Comparison of ENCODE assay signal across 12 cellular contexts in the genomic region with DNA sequence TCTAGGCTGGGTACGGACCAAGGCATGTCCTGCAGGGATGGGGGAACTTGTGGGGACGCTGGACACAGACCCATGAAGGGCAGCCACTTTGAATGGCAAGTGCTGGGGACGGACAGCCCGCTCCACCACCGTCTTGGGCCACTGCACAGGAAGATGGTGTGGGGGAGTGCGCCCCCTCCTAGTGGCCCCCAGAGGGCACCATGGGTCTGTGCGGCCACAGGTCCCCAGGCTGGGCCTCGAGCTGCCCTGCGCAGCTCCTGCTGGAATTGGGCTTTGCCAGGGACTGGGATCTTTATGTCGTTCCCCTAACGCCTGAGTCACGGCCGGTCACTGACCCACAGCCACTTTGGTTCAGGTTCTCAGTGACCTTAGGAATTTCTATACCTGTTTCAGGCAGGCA. TPM values are rescaled to one million over a fixed set of nuclear protein-coding genes. Genes with fewer than 3 reads are reported as not detected.
DNase-seq lines count a peak whose midpoint lies in the region; ATAC-seq and TF ChIP-seq lines count a peak whose summit lies in the region.
"Had no signal": no experiment of that assay in that cellular context is flagged by ENCODE, and none has a peak within 500 bp of the region (broad histone marks: within the 10 kb centered on the region; RNA-seq: fewer than 3 reads in every experiment).

No MANE protein-coding gene starts in this region.

- no peak overlapping the region for H2AFZ ChIP-seq in SK-N-SH (ENCODE audit: low read depth)
- H2AFZ ChIP-seq in neuronal stem cell (ENCODE audit: low read length), result no peak overlapping the region

- peak; percentile 44 to 45 for ATAC-seq in activated T-cell treated with anti-CD3 and anti-CD28 coated beads, Interleukin-2, amount 50 U/mL, for 72 hours (replicated peaks in 1 of 2)
- ATAC-seq in heart right ventricle, result peak in 5 of 8 donors; percentile 13 to 67 (median 29)
- ATAC-seq: T-cell had no signal

- H4K8ac ChIP-seq in neuronal stem cell (ENCODE audit: low read depth, low read length), result no peak overlapping the region

- no peak overlapping the region for H3K4me3 ChIP-seq in SK-N-SH (ENCODE audit: low read depth in 2 of 2, low read length in 1 of 2)
- H3K4me3 ChIP-seq in heart right ventricle, result no peak overlapping the region
- H3K4me3 ChIP-seq in tibial artery, result no peak overlapping the region
- H3K4me3 ChIP-seq in neuronal stem cell (ENCODE audit: low read length in 2 of 2), result no peak overlapping the region
- H3K4me3 ChIP-seq: lung had no signal

- H3K27me3 ChIP-seq in SK-N-SH (ENCODE audit: insufficient read depth) (no peaks in the 10 kb centered on the region), heart right ventricle (no peaks in the 10 kb centered on the region), tibial artery (no peaks in the 10 kb centered on the region), neuronal stem cell (ENCODE audit: control insufficient read depth in 3 of 3, insufficient read depth in 3 of 3, low read depth in 1 of 3, low read length in 3 of 3) (no peaks in the 10 kb centered on the region)

- H3K9me3 ChIP-seq in SK-N-SH, result no peaks in the 10 kb centered on the region
- H3K9me3 ChIP-seq in heart right ventricle, result no peaks in the 10 kb centered on the region
- no peaks in the 10 kb centered on the region for H3K9me3 ChIP-seq in tibial artery
- H3K9me3 ChIP-seq in neuronal stem cell (replicated peaks in 1 of 2; ENCODE audit: control insufficient read depth in 2 of 2, insufficient read depth in 1 of 2, low read depth in 1 of 2, low read length in 2 of 2), result no peaks in the 10 kb centered on the region

- H3K79me1 ChIP-seq in neuronal stem cell (ENCODE audit: low read depth, low read length), result no peaks in the 10 kb centered on the region

- H3F3A ChIP-seq in SK-N-SH (replicated peaks; ENCODE audit: insufficient read depth), result no peaks in the 10 kb centered on the region

- H3K4me1 ChIP-seq in SK-N-SH (ENCODE audit: control insufficient read depth in 1 of 2, insufficient read depth in 2 of 2, low read depth in 1 of 2, low read length in 1 of 2) (peaks cover 0 to 28% of the 10 kb centered on the region in 2 experiments; a peak in 3 of 4 replicates), heart right ventricle (peaks cover 0 to 10% (median 0%) of the 10 kb centered on the region in 9 donors), tibial artery (peaks cover 0 to 10% (median 7%) of the 10 kb centered on the region in 4 donors), neuronal stem cell (ENCODE audit: control insufficient read depth in 2 of 2, insufficient read depth in 1 of 2, low read depth in 1 of 2, low read length in 2 of 2) (peaks cover 0 to 22% of the 10 kb centered on the region in 2 donors)

- no peak overlapping the region for H3K14ac ChIP-seq in neuronal stem cell (ENCODE audit: low read length)

- POLR2A ChIA-PET in SK-N-SH (lab: Yijun Ruan, JAX), result interaction anchor here (1.6 to 2.5 kb wide), 2 partner anchors 11 to 208 kb away, joined by 6 to 13 read pairs; partner anchors contain the start of gene ABTB2

- no peaks in the 10 kb centered on the region for H3K4me1 Mint-ChIP-seq in activated T-cell treated with anti-CD3 and anti-CD28 coated beads, Interleukin-2, amount 50 U/mL, for 72 hours (ENCODE audit: low read depth)
- peaks cover 5% of the 10 kb centered on the region for H3K4me1 Mint-ChIP-seq in activated T-cell treated with anti-CD3 and anti-CD28 coated beads, Interleukin-2, amount 50 U/mL, for 24 hours (ENCODE audit: low read depth)

- peaks cover 3 to 15% of the 10 kb centered on the region in 2 donors for H3K36me3 Mint-ChIP-seq in activated T-cell treated with anti-CD3 and anti-CD28 coated beads, Interleukin-2, amount 50 U/mL, for 72 hours (ENCODE audit: insufficient read depth in 2 of 2)
- peaks cover 95% of the 10 kb centered on the region for H3K36me3 Mint-ChIP-seq in activated T-cell treated with anti-CD3 and anti-CD28 coated beads, Interleukin-2, amount 50 U/mL, for 24 hours (ENCODE audit: low read depth)

- H3K23ac ChIP-seq in neuronal stem cell (ENCODE audit: low read depth, low read length, poor library complexity), result no peak overlapping the region

- TF ChIP-seq CTCF in SK-N-SH (IDR thresholded peaks at IDR 0.05) (peak; percentile 55), heart right ventricle (IDR thresholded peaks at IDR 0.05) (peak in 6 of 9 donors; percentile 10 to 32 (median 24)), tibial artery (IDR thresholded peaks at IDR 0.05) (peak; percentile 24 to 26)

- H2BK15ac ChIP-seq in neuronal stem cell (ENCODE audit: low read length), result no peak overlapping the region

- no peaks in the 10 kb centered on the region for H3K9me2 ChIP-seq in SK-N-SH

- H3K9me3 Mint-ChIP-seq in activated T-cell treated with anti-CD3 and anti-CD28 coated beads, Interleukin-2, amount 50 U/mL, for 72 hours, result no peaks in the 10 kb centered on the region
- H3K9me3 Mint-ChIP-seq in activated T-cell treated with anti-CD3 and anti-CD28 coated beads, Interleukin-2, amount 50 U/mL, for 24 hours, result no peaks in the 10 kb centered on the region
- H3K9me3 Mint-ChIP-seq: CD4-positive, CD25-positive, alpha-beta regulatory T cell; T-cell had no signal

- H2BK120ac ChIP-seq in neuronal stem cell (ENCODE audit: low read depth, low read length), result no peak overlapping the region

- H3K27ac ChIP-seq in SK-N-SH (ENCODE audit: low read depth in 2 of 2, low read length in 1 of 2) (no peak overlapping the region), heart right ventricle (no peak overlapping the region), tibial artery (no peak overlapping the region), neuronal stem cell (replicated peaks; ENCODE audit: low read length) (no peak overlapping the region)

- H2BK5ac ChIP-seq in neuronal stem cell (ENCODE audit: low read length), result no peak overlapping the region

- H3K4ac ChIP-seq in neuronal stem cell (ENCODE audit: low read length), result no peak overlapping the region

- intact Hi-C loops in heart right ventricle (cut with DNase I) (no loop called here), tibial artery (cut with DNase I; ENCODE audit: low total_unique reads) (no loop called here)

- TF ChIP-seq EP300 in SK-N-SH (IDR thresholded peaks at IDR 0.05; ENCODE audit: borderline replicate concordance in 1 of 2, low read depth in 1 of 2, low read length in 1 of 2), result no peak

- H3K36me3 ChIP-seq in SK-N-SH (replicated peaks in 1 of 2; ENCODE audit: control insufficient read depth in 1 of 2, insufficient read depth in 2 of 2, low read length in 1 of 2) (peaks cover 19 to 77% of the 10 kb centered on the region in 2 experiments), heart right ventricle (peaks cover 0 to 100% (median 23%) of the 10 kb centered on the region in 9 donors), tibial artery (peaks cover 26 to 94% (median 79%) of the 10 kb centered on the region in 3 donors), neuronal stem cell (replicated peaks in 1 of 2; ENCODE audit: control insufficient read depth in 2 of 2, insufficient read depth in 2 of 2, low read length in 2 of 2) (peaks cover 14 to 91% of the 10 kb centered on the region in 2 donors)

- 98% methylated on average over 3 of the region's 13 CpGs for WGBS in SK-N-SH (ENCODE audit: low lambda C conversion rate)
- 82 to 85% methylated on average over 13 of the region's 13 CpGs for whole genome bisulfite sequencing in heart right ventricle, 2 donors
- WGBS in neuronal stem cell (ENCODE audit: extremely low coverage in 2 of 2, insufficient read length in 2 of 2, insufficient replicate concordance in 1 of 2), 2 donors, result no CpG with 5 or more reads among the region's 13 CpGs

- DNase-seq in activated T-cell treated with anti-CD3 and anti-CD28 coated beads, Interleukin-2, amount 50 U/mL, for 72 hours, result no peak
- no peak for DNase-seq in activated T-cell treated with anti-CD3 and anti-CD28 coated beads, Interleukin-2, amount 50 U/mL, for 24 hours
- peak; percentile 79 for DNase-seq in SK-N-SH
- DNase-seq in heart right ventricle, result no peak
- DNase-seq in tibial artery, result no peak
- no peak for DNase-seq in stimulated activated CD4-positive, alpha-beta T cell treated with anti-CD3 and anti-CD28 coated beads, Interleukin-4, amount 100 ng/mL, for 24 hours
- no peak for DNase-seq in neuronal stem cell (ENCODE audit: low spot score)
- no peak for DNase-seq in NCI-H510A (lab: John Stamatoyannopoulos, UW)
- DNase-seq: CD4-positive, CD25-positive, alpha-beta regulatory T cell; KG1; T-cell had no signal

- H3K27ac Mint-ChIP-seq in activated T-cell treated with anti-CD3 and anti-CD28 coated beads, Interleukin-2, amount 50 U/mL, for 72 hours, result no peak overlapping the region
- no peak overlapping the region for H3K27ac Mint-ChIP-seq in activated T-cell treated with anti-CD3 and anti-CD28 coated beads, Interleukin-2, amount 50 U/mL, for 24 hours
- H3K27ac Mint-ChIP-seq: CD4-positive, CD25-positive, alpha-beta regulatory T cell; T-cell had no signal

- H3K4me2 ChIP-seq in SK-N-SH, result no peak overlapping the region
- H3K4me2 ChIP-seq in neuronal stem cell (ENCODE audit: insufficient read depth, low read length, poor library complexity, severe bottlenecking), result no peak overlapping the region

- H3K9ac ChIP-seq in SK-N-SH (no peak overlapping the region), neuronal stem cell (ENCODE audit: low read depth, low read length, poor library complexity) (no peak overlapping the region)

- H4K20me1 ChIP-seq in SK-N-SH (ENCODE audit: insufficient read depth), result no peaks in the 10 kb centered on the region

- H3K4me3 Mint-ChIP-seq in activated T-cell treated with anti-CD3 and anti-CD28 coated beads, Interleukin-2, amount 50 U/mL, for 72 hours, result no peak overlapping the region
- no peak overlapping the region for H3K4me3 Mint-ChIP-seq in activated T-cell treated with anti-CD3 and anti-CD28 coated beads, Interleukin-2, amount 50 U/mL, for 24 hours
- H3K4me3 Mint-ChIP-seq: CD4-positive, CD25-positive, alpha-beta regulatory T cell; T-cell had no signal

- H3K79me2 ChIP-seq in SK-N-SH (ENCODE audit: insufficient read depth), result no peaks in the 10 kb centered on the region

- no peak overlapping the region for H4K91ac ChIP-seq in neuronal stem cell (ENCODE audit: low read depth, low read length, poor library complexity)

- TF ChIP-seq RAD21 in SK-N-SH (IDR thresholded peaks at IDR 0.05; ENCODE audit: low read length), result peak; percentile 73

- H3K18ac ChIP-seq in neuronal stem cell (ENCODE audit: low read length), result no peak overlapping the region

- CTCF ChIA-PET in SK-N-SH (lab: Yijun Ruan, JAX), result interaction anchor here (0.8 to 5.7 kb wide), 14 partner anchors 8 to 1242 kb away, joined by 3 to 61 read pairs (median 8); partner anchors contain the start of gene ABTB2

- no peaks in the 10 kb centered on the region for H3K27me3 Mint-ChIP-seq in activated T-cell treated with anti-CD3 and anti-CD28 coated beads, Interleukin-2, amount 50 U/mL, for 72 hours (ENCODE audit: low read depth)
- no peaks in the 10 kb centered on the region for H3K27me3 Mint-ChIP-seq in activated T-cell treated with anti-CD3 and anti-CD28 coated beads, Interleukin-2, amount 50 U/mL, for 24 hours
- H3K27me3 Mint-ChIP-seq: CD4-positive, CD25-positive, alpha-beta regulatory T cell; T-cell had no signal

- H2AK5ac ChIP-seq in neuronal stem cell (ENCODE audit: low read depth, low read length), result no peak overlapping the region

- no peak overlapping the region for H2BK12ac ChIP-seq in neuronal stem cell (ENCODE audit: low read length)

RNA-seq across cellular contexts. Expression of gene NAT10, which starts 44.4 kb away (rescaled TPM):
- 10 to 100 TPM; 64.4 to 77.0 TPM for total RNA-seq in activated T-cell treated with anti-CD3 and anti-CD28 coated beads, Interleukin-2, amount 50 U/mL, for 72 hours
- polyA plus RNA-seq in SK-N-SH (2012; rRNA removed), result 31.0 and 38.4 TPM in 2 replicates
- polyA plus RNA-seq in SK-N-SH (2012; cell fraction: cytosol; rRNA removed), result 20.5 and 21.8 TPM in 2 replicates
- 66.1 and 70.6 TPM in 2 replicates for polyA plus RNA-seq in SK-N-SH (2012; cell fraction: nucleus; rRNA removed)
- total RNA-seq in heart right ventricle, result 10 to 100 TPM; 16.6 to 26.4 (median 22.4) TPM
- 10 to 100 TPM; 16.2 to 21.1 TPM for polyA plus RNA-seq in heart right ventricle
- 25.0 TPM for polyA plus RNA-seq in neuronal stem cell (2013, experiment 1 of 2)
- polyA plus RNA-seq in neuronal stem cell (2013, experiment 2 of 2), result 25.5 TPM
